ENCODE assay signal across 17 cellular contexts in the genomic region with DNA sequence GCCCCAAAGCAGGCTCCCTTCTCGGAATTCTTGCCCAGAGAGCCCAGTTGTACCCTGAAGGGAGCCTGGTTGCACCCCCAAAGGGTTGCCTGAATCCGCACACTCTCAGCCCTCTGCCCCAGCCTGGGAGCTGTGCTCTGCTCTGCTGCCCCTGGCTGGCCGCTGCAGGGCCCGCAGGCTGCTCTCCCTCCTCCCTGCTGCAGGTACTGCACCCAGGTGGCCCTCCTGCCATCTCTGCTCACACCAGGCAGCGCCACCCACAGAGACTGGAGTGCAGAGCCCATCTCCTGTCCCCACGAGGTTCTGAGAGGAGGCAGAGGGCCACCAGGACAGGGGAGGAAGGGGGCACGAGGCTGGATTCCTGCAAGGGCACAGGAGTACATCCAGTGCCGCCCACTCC.
DNase-seq lines count a peak whose midpoint lies in the region; ATAC-seq, FAIRE-seq and TF ChIP-seq lines count a peak whose summit lies in the region.
"Had no signal": no experiment of that assay in that cellular context is flagged by ENCODE, and none has a peak within 500 bp of the region (broad histone marks: within the 10 kb centered on the region; RNA-seq: fewer than 3 reads in every experiment).

No MANE protein-coding gene starts in this region.

- POLR2A ChIA-PET in PC-3 (lab: Charles Lee; ENCODE audit: unreplicated experiment): no interaction called here

- H3K27me3 ChIP-seq in PC-3 (ENCODE audit: low read length) (peaks cover 46% of the 10 kb centered on the region), upper lobe of right lung (no peaks in the 10 kb centered on the region)
- H3K27me3 ChIP-seq: neutrophil, tibial nerve had no signal

- no peak overlapping the region for H3K27ac Mint-ChIP-seq in immature natural killer cell
- H3K27ac Mint-ChIP-seq: activated CD8-positive, alpha-beta T cell treated with anti-CD3 and anti-CD28 coated beads, Interleukin-2, amount 10 ng/mL, durations not matched to agents 7 days and 5 days; CD4-positive, CD25-positive, alpha-beta regulatory T cell had no signal

- CTCF ChIA-PET in PC-3 (lab: Charles Lee): no interaction called here

- BruUV-seq in PC-3 (replicated peaks; lab: Mats Ljungman, UMichigan): no TSS peak

- no peak overlapping the region for H3K27ac ChIP-seq in PC-3 (ENCODE audit: low read length)
- no peak overlapping the region for H3K27ac ChIP-seq in kidney (ENCODE audit: low read depth in 2 of 2, low read length in 2 of 2)
- H3K27ac ChIP-seq in upper lobe of right lung: no peak overlapping the region
- H3K27ac ChIP-seq: neutrophil, tibial nerve had no signal

- H3K4me1 Mint-ChIP-seq in immature natural killer cell: no peaks in the 10 kb centered on the region
- H3K4me1 Mint-ChIP-seq: CD4-positive, CD25-positive, alpha-beta regulatory T cell had no signal

- intact Hi-C loops in PC-3 (cut with micrococcal nuclease) (no loop called here), kidney (cut with DNase I) (no loop called here), upper lobe of right lung (cut with DNase I) (no loop called here)

- no peaks in the 10 kb centered on the region for H3K36me3 Mint-ChIP-seq in immature natural killer cell
- H3K36me3 Mint-ChIP-seq: CD4-positive, CD25-positive, alpha-beta regulatory T cell had no signal

- H3K27me3 Mint-ChIP-seq in immature natural killer cell (ENCODE audit: low read depth in 3 of 3): peaks cover 2% of the 10 kb centered on the region in 3 donors

- peak; percentile 56 for TF ChIP-seq CTCF in PC-3 (conservative IDR thresholded peaks at IDR 0.05; ENCODE audit: low read depth, low read length)
- no peak for TF ChIP-seq CTCF in kidney (IDR thresholded peaks at IDR 0.05; ENCODE audit: borderline replicate concordance, extremely low read depth, insufficient read depth)
- TF ChIP-seq CTCF in upper lobe of right lung (IDR thresholded peaks at IDR 0.05): no peak

- no peaks in the 10 kb centered on the region for H3K9me3 Mint-ChIP-seq in immature natural killer cell
- H3K9me3 Mint-ChIP-seq: CD4-positive, CD25-positive, alpha-beta regulatory T cell had no signal

- no peaks in the 10 kb centered on the region for H3K9me3 ChIP-seq in PC-3 (ENCODE audit: low read length)
- H3K9me3 ChIP-seq in kidney (ENCODE audit: control insufficient read depth in 1 of 2, low read length in 2 of 2): no peaks in the 10 kb centered on the region
- H3K9me3 ChIP-seq in upper lobe of right lung: no peaks in the 10 kb centered on the region
- H3K9me3 ChIP-seq: HAP-1, neutrophil, tibial nerve had no signal

- no peak for FAIRE-seq in kidney (lab: Jason Lieb, UNC)

- H3K9me2 ChIP-seq in PC-3 (replicated peaks; ENCODE audit: low read length): no peaks in the 10 kb centered on the region

- no peak overlapping the region for H3K9ac ChIP-seq in PC-3 (ENCODE audit: low read length)
- H3K9ac ChIP-seq in kidney (ENCODE audit: low read length in 2 of 2): no peak overlapping the region

- H3K4me2 ChIP-seq in PC-3 (ENCODE audit: low read length): no peak overlapping the region

- peak; percentile 68 for ATAC-seq in PC-3
- peak; percentile 36 for ATAC-seq in upper lobe of right lung
- ATAC-seq in HG03571 (IDR thresholded peaks at IDR 0.05; ENCODE audit: unreplicated experiment): no peak
- ATAC-seq: activated CD8-positive, alpha-beta T cell treated with anti-CD3 and anti-CD28 coated beads, Interleukin-2, amount 10 ng/mL, durations not matched to agents 7 days and 5 days had no signal

- H4K20me1 ChIP-seq in PC-3 (ENCODE audit: low read length): no peaks in the 10 kb centered on the region

- H3K79me2 ChIP-seq in PC-3 (ENCODE audit: low read length): no peaks in the 10 kb centered on the region

- H3K4me1 ChIP-seq in PC-3 (ENCODE audit: insufficient read depth, low read length) (no peaks in the 10 kb centered on the region), kidney (ENCODE audit: control insufficient read depth in 1 of 2, insufficient read depth in 1 of 2, low read depth in 1 of 2, low read length in 2 of 2) (no peaks in the 10 kb centered on the region), upper lobe of right lung (no peaks in the 10 kb centered on the region)
- H3K4me1 ChIP-seq: HAP-1, tibial nerve had no signal

- no peak overlapping the region for H3K4me3 Mint-ChIP-seq in immature natural killer cell
- H3K4me3 Mint-ChIP-seq: activated CD8-positive, alpha-beta T cell treated with anti-CD3 and anti-CD28 coated beads, Interleukin-2, amount 10 ng/mL, durations not matched to agents 7 days and 5 days; CD4-positive, CD25-positive, alpha-beta regulatory T cell had no signal

- H2AFZ ChIP-seq in PC-3 (ENCODE audit: low read length): no peak overlapping the region

- H3K36me3 ChIP-seq in PC-3 (ENCODE audit: low read depth, low read length) (no peaks in the 10 kb centered on the region), kidney (ENCODE audit: control insufficient read depth in 1 of 2, insufficient read depth in 2 of 2, low read length in 2 of 2) (no peaks in the 10 kb centered on the region), upper lobe of right lung (no peaks in the 10 kb centered on the region)
- H3K36me3 ChIP-seq: HAP-1, neutrophil, tibial nerve had no signal

- H3K4me3 ChIP-seq in PC-3 (ENCODE audit: low read length) (no peak overlapping the region), kidney (ENCODE audit: low read length in 2 of 2) (no peak overlapping the region), upper lobe of right lung (no peak overlapping the region)
- H3K4me3 ChIP-seq: HAP-1, tibial nerve had no signal

- DNase-seq in NCI-H345 (lab: John Stamatoyannopoulos, UW) (peak; percentile 26), NCI-H345 treated with DMSO at 0.1 percent for 48 hours (lab: John Stamatoyannopoulos, UW; ENCODE audit: unreplicated experiment) (no peak), PC-3 (peak; percentile 45), kidney (peak; percentile 46), upper lobe of right lung (no peak), immature natural killer cell (no peak)
- no peak for DNase-seq in stimulated activated CD4-positive, alpha-beta T cell treated with anti-CD3 and anti-CD28 coated beads, Interleukin-15, amount 100 ng/mL, for 24 hours
- DNase-seq: activated CD8-positive, alpha-beta T cell treated with anti-CD3 and anti-CD28 coated beads, Interleukin-2, amount 10 ng/mL, durations not matched to agents 7 days and 5 days; CD4-positive, CD25-positive, alpha-beta regulatory T cell; cerebellar nuclear complex; MV-4-11; NCI-H2171; stimulated activated CD4-positive, alpha-beta T cell treated with anti-CD3 and anti-CD28 coated beads, Interleukin-4, amount 100 ng/mL, for 4 hours had no signal

- no peaks in the 10 kb centered on the region for H3F3A ChIP-seq in PC-3 (ENCODE audit: low read length, unreplicated experiment)

Comparison
In these comparisons a context has a peak if more than half of its experiments do, and no peak if none do; other contexts are left out.
1. DNase-seq: peak in NCI-H345 (single experiment), PC-3 (single experiment) and kidney (single experiment); none in NCI-H345 treated with DMSO at 0.1 percent for 48 hours (single experiment), upper lobe of right lung (single experiment), immature natural killer cell (0 of 3) and stimulated activated CD4-positive, alpha-beta T cell treated with anti-CD3 and anti-CD28 coated beads, Interleukin-15, amount 100 ng/mL, for 24 hours (single experiment).